15 cellular contexts compared by ENCODE assay signal in the genomic region with DNA sequence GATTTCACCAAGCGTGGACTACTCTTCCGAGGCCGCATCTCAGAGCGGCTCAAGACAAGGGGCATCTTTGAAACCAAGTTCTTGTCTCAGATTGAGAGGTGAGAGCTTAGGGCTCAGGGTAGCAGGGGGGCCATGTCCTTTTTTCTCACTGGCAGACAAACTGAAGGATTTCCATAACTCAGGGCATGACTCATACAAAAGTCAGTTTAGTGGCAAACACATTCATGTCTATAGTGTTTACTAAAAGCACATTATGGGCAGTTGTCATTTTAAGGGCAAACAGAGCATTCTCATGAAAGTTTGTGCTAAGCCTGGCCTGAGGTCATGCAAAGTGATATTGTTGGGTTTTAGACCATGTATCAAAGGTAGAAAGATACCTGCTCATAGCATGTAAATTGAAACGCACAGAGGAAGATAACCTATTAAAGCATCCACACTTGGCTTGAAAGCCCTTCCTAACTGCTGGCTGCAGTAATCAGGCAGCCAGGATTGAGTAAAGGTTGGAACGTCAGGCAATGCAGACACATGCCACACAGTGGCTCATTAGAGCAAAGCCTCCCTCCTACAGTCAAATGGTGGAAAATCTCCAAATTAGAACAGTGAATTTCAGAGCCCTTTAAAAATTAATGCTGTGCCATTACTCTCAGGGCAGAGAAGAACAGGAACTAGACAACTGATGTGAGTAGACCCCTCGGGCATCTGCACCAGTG. TPM values are rescaled to one million over a fixed set of nuclear protein-coding genes. Genes with fewer than 3 reads are reported as not detected.
DNase-seq lines count a peak whose midpoint lies in the region; ATAC-seq and TF ChIP-seq lines count a peak whose summit lies in the region.
"Had no signal": no experiment of that assay in that cellular context is flagged by ENCODE, and none has a peak within 500 bp of the region (broad histone marks: within the 10 kb centered on the region; RNA-seq: fewer than 3 reads in every experiment).

No MANE protein-coding gene starts in this region.

- no peaks in the 10 kb centered on the region for H3K9me3 Mint-ChIP-seq in osteocyte (ENCODE audit: unreplicated experiment)
- no peaks in the 10 kb centered on the region for H3K9me3 Mint-ChIP-seq in nephron progenitor cell
- no peaks in the 10 kb centered on the region for H3K9me3 Mint-ChIP-seq in CD4-positive, alpha-beta T cell
- H3K9me3 Mint-ChIP-seq: CD8-positive, alpha-beta T cell had no signal

- TF ChIP-seq CTCF in BJ (IDR thresholded peaks at IDR 0.05; ENCODE audit: insufficient read depth, low read depth, low read length), result 0 out of 2 replicates have a peak, but pooled peaks have one; percentile 8
- TF ChIP-seq CTCF in osteocyte (IDR thresholded peaks at IDR 0.05), result peak; percentile 19
- no peak for TF ChIP-seq CTCF in nephron progenitor cell (IDR thresholded peaks at IDR 0.05)
- no peak for TF ChIP-seq CTCF in CD4-positive, alpha-beta T cell (IDR thresholded peaks at IDR 0.05)

- H3K9me3 ChIP-seq in CD4-positive, alpha-beta T cell (ENCODE audit: control insufficient read depth, low read length), result no peaks in the 10 kb centered on the region
- H3K9me3 ChIP-seq: prostate gland had no signal

- no peaks in the 10 kb centered on the region for H3K27me3 ChIP-seq in BJ (ENCODE audit: control insufficient read depth, insufficient read depth, low read length)
- H3K27me3 ChIP-seq in CD4-positive, alpha-beta T cell (ENCODE audit: control insufficient read depth, insufficient read depth, low read length), result no peaks in the 10 kb centered on the region
- H3K27me3 ChIP-seq: cardiac muscle cell had no signal

- CTCF ChIA-PET in BJ (lab: Yijun Ruan, JAX), result interaction anchor here (1.4 to 4.2 kb wide), 3 partner anchors 11 to 174 kb away, joined by 4 to 20 read pairs (median 5); no protein-coding TSS in a partner anchor
- CTCF ChIA-PET in CD4-positive, alpha-beta T cell (lab: Charles Lee), result no interaction called here

- POLR2A ChIA-PET in BJ (lab: Charles Lee), result no interaction called here
- POLR2A ChIA-PET in CD4-positive, alpha-beta T cell (lab: Charles Lee), result no interaction called here

- no peak overlapping the region for H3K27ac ChIP-seq in CD4-positive, alpha-beta T cell (ENCODE audit: low read depth, low read length)
- H3K27ac ChIP-seq: prostate gland, VCaP had no signal

- H3K4me1 Mint-ChIP-seq in osteocyte (ENCODE audit: unreplicated experiment) (peaks cover 44% of the 10 kb centered on the region), nephron progenitor cell (no peaks in the 10 kb centered on the region)
- H3K4me1 Mint-ChIP-seq in CD4-positive, alpha-beta T cell (ENCODE audit: low read depth), result no peaks in the 10 kb centered on the region

- peak overlapping the region; percentile 64 for H3K27ac Mint-ChIP-seq in osteocyte (ENCODE audit: unreplicated experiment)
- no peak overlapping the region for H3K27ac Mint-ChIP-seq in nephron progenitor cell
- H3K27ac Mint-ChIP-seq in CD4-positive, alpha-beta T cell, result no peak overlapping the region
- H3K27ac Mint-ChIP-seq: CD8-positive, alpha-beta T cell had no signal

- DNase-seq in BJ (ENCODE audit: low read depth), result no peak
- peak; percentile 79 for DNase-seq in M059J (ENCODE audit: low read depth)
- DNase-seq in cerebellum (ENCODE audit: low spot score), result peak; percentile 71
- DNase-seq in osteocyte (ENCODE audit: extremely low spot score, unreplicated experiment), result peak; percentile 3
- no peak for DNase-seq in nephron progenitor cell
- DNase-seq in CD4-positive, alpha-beta T cell, result no peak
- DNase-seq: CD8-positive, alpha-beta T cell; hypothalamus; NCI-H2227 treated with DMSO at 0.1 percent for 48 hours; stimulated activated CD4-positive, alpha-beta T cell treated with anti-CD3 and anti-CD28 coated beads, Interleukin-15, amount 100 ng/mL, for 24 hours had no signal

- peaks cover 50% of the 10 kb centered on the region for H3K36me3 Mint-ChIP-seq in osteocyte (ENCODE audit: unreplicated experiment)
- H3K36me3 Mint-ChIP-seq in nephron progenitor cell (ENCODE audit: low read depth), result peaks cover 89% of the 10 kb centered on the region
- peaks cover 92% of the 10 kb centered on the region for H3K36me3 Mint-ChIP-seq in CD4-positive, alpha-beta T cell (ENCODE audit: low read depth)

- intact Hi-C loops in CD4-positive, alpha-beta T cell (cut with DNase I, micrococcal nuclease), result no loop called here

- H3K4me3 Mint-ChIP-seq in osteocyte (ENCODE audit: unreplicated experiment) (no peak overlapping the region), nephron progenitor cell (no peak overlapping the region)
- no peak overlapping the region for H3K4me3 Mint-ChIP-seq in CD4-positive, alpha-beta T cell
- H3K4me3 Mint-ChIP-seq: CD8-positive, alpha-beta T cell had no signal

- H3K4me3 ChIP-seq in BJ (ENCODE audit: low read depth, low read length), result no peak overlapping the region
- H3K4me3 ChIP-seq: cardiac muscle cell, prostate gland had no signal

- ATAC-seq in HG02571 (IDR thresholded peaks at IDR 0.05; ENCODE audit: unreplicated experiment) (no peak), GM21529 (IDR thresholded peaks at IDR 0.05; ENCODE audit: unreplicated experiment) (no peak)
- ATAC-seq in CD4-positive, alpha-beta T cell (ENCODE audit: poor library complexity), result no peak
- ATAC-seq: CD8-positive, alpha-beta T cell had no signal

- H3K36me3 ChIP-seq in BJ (ENCODE audit: control insufficient read depth, insufficient read depth, low read length), result peaks cover 29% of the 10 kb centered on the region
- H3K36me3 ChIP-seq: prostate gland had no signal

- H3K27me3 Mint-ChIP-seq in osteocyte (ENCODE audit: unreplicated experiment), result no peaks in the 10 kb centered on the region
- H3K27me3 Mint-ChIP-seq in nephron progenitor cell (ENCODE audit: low read depth, poor library complexity), result peaks cover 8% of the 10 kb centered on the region
- H3K27me3 Mint-ChIP-seq in CD4-positive, alpha-beta T cell, result no peaks in the 10 kb centered on the region

RNA-seq across cellular contexts. Expression of a gene that starts 54.2 kb away (rescaled TPM):
- 21.8 and 23.8 TPM in 2 replicates for polyA plus RNA-seq in BJ (2011; rRNA removed)
- polyA minus RNA-seq in BJ (2011; rRNA and poly(A)+ RNA removed), result 37.7 and 49.1 TPM in 2 replicates
- 14.2 and 23.1 TPM in 2 replicates for total RNA-seq in M059J (2014; rRNA removed; shearing (Covaris generic))
- 8.5 TPM for total RNA-seq in cerebellum
- total RNA-seq in osteocyte, result 13.8 and 14.1 TPM in 2 replicates
- total RNA-seq in CD4-positive, alpha-beta T cell, result 1 to 10 TPM; 7.7 to 8.9 TPM

Comparison
In these comparisons a context has a peak if more than half of its experiments do, and no peak if none do; other contexts are left out.
1. DNase-seq: peak in M059J (single experiment), cerebellum (single experiment) and osteocyte (single experiment); none in BJ (single experiment), nephron progenitor cell (single experiment) and CD4-positive, alpha-beta T cell (0 of 10).
2. CTCF ChIP-seq: peak in BJ (single experiment) and osteocyte (single experiment); none in nephron progenitor cell (single experiment) and CD4-positive, alpha-beta T cell (single experiment).